ENCODE assay signal across 8 cellular contexts in the genomic region with DNA sequence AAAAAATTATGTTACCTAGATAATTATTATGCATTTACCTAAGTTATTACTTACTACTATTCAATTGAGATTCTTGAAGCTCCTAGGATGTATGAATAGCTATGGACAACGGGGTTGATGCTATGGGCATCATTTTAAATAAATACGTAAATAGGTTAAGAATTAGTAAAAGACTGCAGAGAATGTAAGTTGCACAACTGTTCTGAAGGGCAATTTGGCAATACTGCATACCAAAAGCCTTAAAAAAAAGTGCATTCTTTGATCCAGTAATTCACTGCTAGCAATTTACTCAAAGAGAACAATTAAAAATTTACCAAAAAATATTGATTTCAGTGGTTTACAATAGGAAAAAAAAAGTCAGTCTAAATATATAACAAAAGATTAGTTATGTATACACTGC. TPM values are rescaled to one million over a fixed set of nuclear protein-coding genes. Genes with fewer than 3 reads are reported as not detected.
DNase-seq lines count a peak whose midpoint lies in the region; ATAC-seq and TF ChIP-seq lines count a peak whose summit lies in the region.
"Had no signal": no experiment of that assay in that cellular context is flagged by ENCODE, and none has a peak within 500 bp of the region (broad histone marks: within the 10 kb centered on the region; RNA-seq: fewer than 3 reads in every experiment).

No MANE protein-coding gene starts in this region.

- no peaks in the 10 kb centered on the region for H3K27me3 ChIP-seq in GM06990 (replicated peaks; ENCODE audit: control insufficient read depth, insufficient read depth, low read length)
- H3K27me3 ChIP-seq in OCI-LY1 (ENCODE audit: insufficient read depth, low read length): no peaks in the 10 kb centered on the region
- peaks cover 8% of the 10 kb centered on the region for H3K27me3 ChIP-seq in ectodermal cell (ENCODE audit: control insufficient read depth, insufficient read depth, low read length, poor library complexity, severe bottlenecking)

- H3K4me3 ChIP-seq in GM06990 (replicated peaks; ENCODE audit: low read depth, low read length) (peak overlapping the region; percentile 83), OCI-LY1 (ENCODE audit: low read depth, low read length, poor library complexity, severe bottlenecking) (no peak overlapping the region), ectodermal cell (ENCODE audit: insufficient read depth, low read depth, low read length) (peak overlapping the region; percentile 4), retinal pigment epithelial cell (ENCODE audit: low read length) (peak overlapping the region; percentile 86)

- peaks cover 31% of the 10 kb centered on the region for H3K79me2 ChIP-seq in OCI-LY1 (ENCODE audit: insufficient read depth, low read length)

- H3K4me2 ChIP-seq in OCI-LY1 (ENCODE audit: low read length): peak overlapping the region; percentile 76; the same call in 1 of the 2 replicates

- no peaks in the 10 kb centered on the region for H4K20me1 ChIP-seq in OCI-LY1 (ENCODE audit: insufficient read depth, low read length)

- WGBS in ectodermal cell, 2 experiments: 73 to 77% methylated on average over 2 of the region's 2 CpGs

- DNase-seq in GM06990 (ENCODE audit: extremely low read depth, insufficient read length) (no peak), retinal pigment epithelial cell (ENCODE audit: low read depth) (peak; percentile 40), NCI-H748 treated with DMSO at 0.1 percent for 48 hours (lab: John Stamatoyannopoulos, UW) (no peak)
- DNase-seq: NCI-H446 had no signal

- H3K4me1 ChIP-seq in OCI-LY1 (ENCODE audit: insufficient read depth, low read length, severe bottlenecking): peaks cover 33% of the 10 kb centered on the region
- peaks cover 17% of the 10 kb centered on the region for H3K4me1 ChIP-seq in ectodermal cell (ENCODE audit: control insufficient read depth, insufficient read depth, low read length)

- H3K9ac ChIP-seq in OCI-LY1 (ENCODE audit: low read length): no peak overlapping the region

- H3K27ac ChIP-seq in OCI-LY1 (ENCODE audit: low read depth, low read length, poor library complexity, severe bottlenecking): no peak overlapping the region
- H3K27ac ChIP-seq in ectodermal cell (ENCODE audit: insufficient read depth, low read depth, low read length, poor library complexity, severe bottlenecking): no peak overlapping the region

- H3K9me2 ChIP-seq in OCI-LY1 (ENCODE audit: low read depth, low read length): no peaks in the 10 kb centered on the region

- H3F3A ChIP-seq in OCI-LY1 (ENCODE audit: insufficient read depth, low read length): peaks cover 3% of the 10 kb centered on the region; the same call in 1 of the 2 replicates

- H3K9me3 ChIP-seq in OCI-LY1 (ENCODE audit: low read length): no peaks in the 10 kb centered on the region
- H3K9me3 ChIP-seq in ectodermal cell (ENCODE audit: control insufficient read depth, low read length): no peaks in the 10 kb centered on the region

- ATAC-seq in GM21390 (IDR thresholded peaks at IDR 0.05; ENCODE audit: unreplicated experiment) (no peak), HG03097 (IDR thresholded peaks at IDR 0.05; ENCODE audit: low FRiP score, unreplicated experiment) (no peak)

- no peak overlapping the region for H2AFZ ChIP-seq in OCI-LY1 (ENCODE audit: low read length)

- H3K36me3 ChIP-seq in GM06990 (ENCODE audit: control insufficient read depth, insufficient read depth, low read length) (peaks cover 13% of the 10 kb centered on the region), OCI-LY1 (ENCODE audit: insufficient read depth, low read length) (peaks cover 56% of the 10 kb centered on the region), ectodermal cell (ENCODE audit: control insufficient read depth, insufficient read depth, low read length) (peaks cover 18% of the 10 kb centered on the region)

- TF ChIP-seq CTCF in GM06990 (IDR thresholded peaks at IDR 0.05; ENCODE audit: insufficient read depth, low read length, poor library complexity, severe bottlenecking) (no peak), OCI-LY1 (IDR thresholded peaks at IDR 0.05; ENCODE audit: low read length) (no peak), retinal pigment epithelial cell (conservative IDR thresholded peaks at IDR 0.05; ENCODE audit: low read depth, low read length) (no peak)

RNA-seq across cellular contexts. Expression of gene ARPC5, which starts 3.5 kb away (rescaled TPM):
- 143 TPM for polyA plus RNA-seq in ectodermal cell (2013, experiment 1 of 4)
- 140 TPM for polyA plus RNA-seq in ectodermal cell (2013, experiment 2 of 4)
- 125 TPM for polyA plus RNA-seq in ectodermal cell (2013, experiment 3 of 4)
- 124 TPM for polyA plus RNA-seq in ectodermal cell (2013, experiment 4 of 4)

RNA-seq across cellular contexts. Expression of gene APOBEC4, which starts 21.0 kb away (rescaled TPM):
- polyA plus RNA-seq in ectodermal cell (2013, experiment 1 of 4): not detected
- polyA plus RNA-seq in ectodermal cell (2013, experiment 2 of 4): not detected
- not detected for polyA plus RNA-seq in ectodermal cell (2013, experiment 3 of 4)
- not detected for polyA plus RNA-seq in ectodermal cell (2013, experiment 4 of 4)

RNA-seq across cellular contexts. Expression of gene NCF2, which starts 41.8 kb away (rescaled TPM):
- polyA plus RNA-seq in ectodermal cell (2013, experiment 1 of 4): not detected
- not detected for polyA plus RNA-seq in ectodermal cell (2013, experiment 2 of 4)
- polyA plus RNA-seq in ectodermal cell (2013, experiment 3 of 4): not detected
- polyA plus RNA-seq in ectodermal cell (2013, experiment 4 of 4): not detected
